Comparison of ENCODE assay signal across 24 cellular contexts in the genomic region with DNA sequence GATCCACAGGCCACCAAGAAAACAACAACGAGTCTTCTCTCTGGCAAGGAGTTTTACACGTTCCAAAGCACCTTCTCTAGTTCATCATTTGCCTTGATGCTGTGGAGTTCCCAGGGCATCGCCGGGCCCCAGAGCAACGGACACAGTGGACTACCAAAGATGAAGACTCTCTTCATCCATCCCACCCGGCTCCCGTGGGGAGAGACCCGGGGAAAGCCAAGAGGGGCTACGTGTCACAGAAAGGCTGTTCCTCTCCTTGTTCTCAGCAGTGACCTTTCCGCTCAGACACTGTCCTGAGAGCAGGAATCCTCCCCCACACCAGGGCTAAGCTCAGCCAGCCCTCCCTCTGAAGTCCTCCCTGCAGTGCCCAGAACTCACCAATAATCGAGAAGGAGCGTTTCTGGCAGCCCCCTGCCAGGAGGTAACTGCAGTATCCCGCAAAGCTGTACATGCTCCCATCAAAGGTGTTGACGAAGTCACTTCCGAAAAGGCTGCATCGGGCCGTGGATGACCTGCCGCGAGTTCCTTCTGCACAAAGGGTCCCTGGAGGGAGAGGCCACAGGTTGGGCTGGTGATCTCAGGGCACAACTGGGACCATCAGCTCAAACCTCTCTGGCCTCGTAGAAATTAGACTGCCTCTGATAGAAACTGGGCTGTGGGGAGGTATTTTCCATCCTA. TPM values are rescaled to one million over a fixed set of nuclear protein-coding genes. Genes with fewer than 3 reads are reported as not detected.
DNase-seq lines count a peak whose midpoint lies in the region; ATAC-seq and TF ChIP-seq lines count a peak whose summit lies in the region.
"Had no signal": no experiment of that assay in that cellular context is flagged by ENCODE, and none has a peak within 500 bp of the region (broad histone marks: within the 10 kb centered on the region; RNA-seq: fewer than 3 reads in every experiment).

No MANE protein-coding gene starts in this region.

- ATAC-seq in heart right ventricle = no peak
- no peak for ATAC-seq in Right ventricle myocardium superior (ENCODE audit: poor library complexity)
- no peak for ATAC-seq in upper lobe of right lung
- ATAC-seq in HG02759 (IDR thresholded peaks at IDR 0.05; ENCODE audit: unreplicated experiment) = no peak
- ATAC-seq: activated CD4-positive, CD25-positive, alpha-beta regulatory T cell treated with anti-CD3 and anti-CD28 coated beads, Interleukin-2, amount 50 U/mL, for 24 hours; esophagus mucosa; natural killer cell had no signal

- no peak overlapping the region for H2BK5ac ChIP-seq in neuronal stem cell (ENCODE audit: low read length)

- intact Hi-C loops in heart right ventricle (cut with DNase I) (loop anchor here in 4 of 10 donors (5.0 kb wide), 3 partner anchors 46 to 51 kb away; no protein-coding TSS in a partner anchor), Right ventricle myocardium superior (cut with DNase I) (no loop called here), upper lobe of right lung (cut with DNase I) (loop anchor here (10.0 kb wide), 1 partner anchor 56 kb away; no protein-coding TSS in a partner anchor)

- peak overlapping the region; percentile 70 to 91 (median 89) for H3K27ac ChIP-seq in heart right ventricle
- H3K27ac ChIP-seq in neuronal stem cell (replicated peaks; ENCODE audit: low read length) = no peak overlapping the region
- peak overlapping the region; percentile 80 for H3K27ac ChIP-seq in upper lobe of right lung
- H3K27ac ChIP-seq: ovary had no signal

- peak overlapping the region; percentile 54 for H2BK15ac ChIP-seq in neuronal stem cell (ENCODE audit: low read length)

- no peak overlapping the region for H3K23ac ChIP-seq in neuronal stem cell (ENCODE audit: low read depth, low read length, poor library complexity)

- WGBS in heart right ventricle, 2 donors = 50 to 57% methylated on average over 20 of the region's 20 CpGs
- WGBS in neuronal stem cell (ENCODE audit: extremely low coverage in 2 of 2, insufficient read length in 2 of 2, insufficient replicate concordance in 1 of 2), 2 donors = no CpG with 5 or more reads among the region's 20 CpGs

- H3K14ac ChIP-seq in neuronal stem cell (ENCODE audit: low read length) = no peak overlapping the region

- H3K36me3 ChIP-seq in heart right ventricle (peaks cover 0 to 17% (median 0%) of the 10 kb centered on the region in 9 donors), neuronal stem cell (replicated peaks in 1 of 2; ENCODE audit: control insufficient read depth in 2 of 2, insufficient read depth in 2 of 2, low read length in 2 of 2) (no peaks in the 10 kb centered on the region), upper lobe of right lung (no peaks in the 10 kb centered on the region)
- H3K36me3 ChIP-seq: ovary, stomach, transverse colon had no signal

- no peak overlapping the region for H3K4ac ChIP-seq in neuronal stem cell (ENCODE audit: low read length)

- H3K4me1 ChIP-seq in heart right ventricle (peaks cover 0 to 51% (median 19%) of the 10 kb centered on the region in 9 donors), neuronal stem cell (ENCODE audit: control insufficient read depth in 2 of 2, insufficient read depth in 1 of 2, low read depth in 1 of 2, low read length in 2 of 2) (peaks cover 0 to 22% of the 10 kb centered on the region in 2 donors), upper lobe of right lung (no peaks in the 10 kb centered on the region)
- H3K4me1 ChIP-seq: stomach, transverse colon had no signal

- H3K9me3 ChIP-seq in heart right ventricle = no peaks in the 10 kb centered on the region
- no peaks in the 10 kb centered on the region for H3K9me3 ChIP-seq in neuronal stem cell (replicated peaks in 1 of 2; ENCODE audit: control insufficient read depth in 2 of 2, insufficient read depth in 1 of 2, low read depth in 1 of 2, low read length in 2 of 2)
- no peaks in the 10 kb centered on the region for H3K9me3 ChIP-seq in upper lobe of right lung
- H3K9me3 ChIP-seq: ovary, stomach, transverse colon had no signal

- H3K4me2 ChIP-seq in neuronal stem cell (ENCODE audit: insufficient read depth, low read length, poor library complexity, severe bottlenecking) = no peak overlapping the region

- H3K27me3 ChIP-seq in heart right ventricle (peaks cover 0 to 7% (median 0%) of the 10 kb centered on the region in 7 donors), neuronal stem cell (ENCODE audit: control insufficient read depth in 3 of 3, insufficient read depth in 3 of 3, low read depth in 1 of 3, low read length in 3 of 3) (peaks cover 0 to 39% (median 0%) of the 10 kb centered on the region in 3 experiments), upper lobe of right lung (no peaks in the 10 kb centered on the region)
- H3K27me3 ChIP-seq: ovary, stomach, transverse colon had no signal

- no peaks in the 10 kb centered on the region for H3K79me1 ChIP-seq in neuronal stem cell (ENCODE audit: low read depth, low read length)

- H3K4me3 ChIP-seq in heart right ventricle = peak overlapping the region; percentile 38 to 64 (median 51)
- H3K4me3 ChIP-seq in neuronal stem cell (ENCODE audit: low read length in 2 of 2) = no peak overlapping the region
- H3K4me3 ChIP-seq in upper lobe of right lung = peak overlapping the region; percentile 43
- H3K4me3 ChIP-seq: ovary, transverse colon had no signal

- no peak overlapping the region for H3K9ac ChIP-seq in neuronal stem cell (ENCODE audit: low read depth, low read length, poor library complexity)

- H2BK120ac ChIP-seq in neuronal stem cell (ENCODE audit: low read depth, low read length) = peak overlapping the region; percentile 38

- H2BK12ac ChIP-seq in neuronal stem cell (ENCODE audit: low read length) = no peak overlapping the region

- H2AK5ac ChIP-seq in neuronal stem cell (ENCODE audit: low read depth, low read length) = peak overlapping the region; percentile 42

- H4K8ac ChIP-seq in neuronal stem cell (ENCODE audit: low read depth, low read length) = no peak overlapping the region

- peak overlapping the region; percentile 67 for H3K18ac ChIP-seq in neuronal stem cell (ENCODE audit: low read length)

- DNase-seq in heart right ventricle (no peak), Right ventricle myocardium superior (no peak), islet precursor cell (peak; percentile 57), neuronal stem cell (ENCODE audit: low spot score) (no peak), upper lobe of right lung (no peak), AML-193 (lab: John Stamatoyannopoulos, UW) (no peak)
- DNase-seq in activated naive CD4-positive, alpha-beta T cell treated with anti-CD3 and anti-CD28 coated beads, Interleukin-2, amount 50 U/mL, for 16 hours = no peak
- DNase-seq: activated CD4-positive, alpha-beta memory T cell treated with anti-CD3 and anti-CD28 coated beads for 36 hours; activated CD8-positive, alpha-beta memory T cell treated with anti-CD3 and anti-CD28 coated beads, Interleukin-2, amount 50 U/mL, for 48 hours; activated effector memory CD4-positive, alpha-beta T cell treated with anti-CD3 and anti-CD28 coated beads, Interleukin-2, amount 50 U/mL, for 16 hours; DMS153; effector CD8-positive, alpha-beta T cell; KBM-7; natural killer cell; NCI-H146; NCI-H510A treated with DMSO at 0.1 percent for 48 hours; ovary; SIG-M5; stimulated activated CD8-positive, alpha-beta memory T cell treated with anti-CD3 and anti-CD28 coated beads, Interleukin-4, amount 100 ng/mL, for 48 hours; stomach; transverse colon had no signal

- no peak overlapping the region for H4K91ac ChIP-seq in neuronal stem cell (ENCODE audit: low read depth, low read length, poor library complexity)

- TF ChIP-seq CTCF in heart right ventricle (IDR thresholded peaks at IDR 0.05) = no peak
- no peak for TF ChIP-seq CTCF in upper lobe of right lung (IDR thresholded peaks at IDR 0.05)

- peak overlapping the region; percentile 64 for H2AFZ ChIP-seq in neuronal stem cell (ENCODE audit: low read length)

RNA-seq across cellular contexts. Expression of a gene that starts 3.5 kb away (rescaled TPM):
- total RNA-seq in heart right ventricle (100 to 1,000 TPM; 163 to 480 (median 275) TPM), Right ventricle myocardium superior (238 TPM), upper lobe of right lung (729 TPM)
- 100 to 1,000 TPM; 104 to 254 TPM for polyA plus RNA-seq in heart right ventricle
- polyA plus RNA-seq in neuronal stem cell (2013, experiment 1 of 2) = 0.24 TPM
- 0.25 TPM for polyA plus RNA-seq in neuronal stem cell (2013, experiment 2 of 2)
- total RNA-seq: activated CD4-positive, alpha-beta memory T cell treated with anti-CD3 and anti-CD28 coated beads for 36 hours had no signal

Comparison
In these comparisons a context has a peak if more than half of its experiments do, and no peak if none do; other contexts are left out.
1. H3K4me3 ChIP-seq: peak in heart right ventricle (10 of 10) and upper lobe of right lung (single experiment); none in neuronal stem cell (0 of 2).